In the genomic region with DNA sequence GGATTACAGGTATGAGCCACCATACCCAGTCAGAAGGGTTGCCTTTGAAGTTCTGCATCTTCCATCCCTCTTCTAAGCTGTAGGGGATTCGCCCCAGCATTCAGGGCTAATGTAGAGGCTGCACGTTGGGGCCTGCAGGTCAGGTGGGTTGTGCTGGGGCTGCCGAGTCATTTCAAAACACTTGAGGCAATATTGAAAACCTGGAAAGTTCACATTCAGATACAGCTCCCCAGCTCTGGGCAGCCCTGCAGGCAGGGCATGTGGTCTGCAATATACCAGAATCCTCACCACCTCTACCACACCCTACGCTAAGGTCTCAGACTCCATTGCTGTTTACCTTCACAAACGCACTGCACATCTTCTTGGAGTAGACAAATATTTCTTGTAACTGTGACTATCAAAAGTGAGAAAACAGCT, we compare ENCODE assay signal across 8 cellular contexts. TPM values are rescaled to one million over a fixed set of nuclear protein-coding genes. Genes with fewer than 3 reads are reported as not detected.
DNase-seq lines count a peak whose midpoint lies in the region; ATAC-seq and TF ChIP-seq lines count a peak whose summit lies in the region.

No MANE protein-coding gene starts in this region.

- H3K27ac ChIP-seq in MM.1S (ENCODE audit: low read length) (no peak overlapping the region), brain microvascular endothelial cell (no peak overlapping the region), spleen (peak overlapping the region in 1 of 8 donors; percentile 66)

- no peak for TF ChIP-seq POLR2A in spleen (IDR thresholded peaks at IDR 0.05)

- no peaks in the 10 kb centered on the region for H3K36me3 Mint-ChIP-seq in activated naive CD4-positive, alpha-beta T cell treated with anti-CD3 and anti-CD28 coated beads, Interleukin-2, amount 50 U/mL, for 24 hours
- H3K36me3 Mint-ChIP-seq in stimulated activated memory B cell treated with anti-CD40 and anti-IgM and Interleukin-4, amounts not matched to agents 10 μg/mL and 1 μg/mL and 100 μg/mL, for 72 hours = no peaks in the 10 kb centered on the region

- DNase-seq in activated naive CD4-positive, alpha-beta T cell treated with Interleukin-2 at 50 U/mL for 16 hours = no peak
- DNase-seq in MM.1S (no peak), brain microvascular endothelial cell (no peak), spleen (no peak), HuH-7 (ENCODE audit: low spot score) (no peak)

- H3K4me1 ChIP-seq in MM.1S (ENCODE audit: low read length) (peaks cover 13% of the 10 kb centered on the region), spleen (peaks cover 0 to 7% (median 2%) of the 10 kb centered on the region in 6 donors)

- no peaks in the 10 kb centered on the region for H3K36me3 ChIP-seq in MM.1S (replicated peaks; ENCODE audit: insufficient read depth, low read length)
- no peaks in the 10 kb centered on the region for H3K36me3 ChIP-seq in brain microvascular endothelial cell (replicated peaks)
- no peaks in the 10 kb centered on the region for H3K36me3 ChIP-seq in spleen

- no peaks in the 10 kb centered on the region for H3K9me3 Mint-ChIP-seq in activated naive CD4-positive, alpha-beta T cell treated with anti-CD3 and anti-CD28 coated beads, Interleukin-2, amount 50 U/mL, for 24 hours
- H3K9me3 Mint-ChIP-seq in stimulated activated memory B cell treated with anti-CD40 and anti-IgM and Interleukin-4, amounts not matched to agents 10 μg/mL and 1 μg/mL and 100 μg/mL, for 72 hours = no peaks in the 10 kb centered on the region

- peak overlapping the region; percentile 99 for H3K27ac Mint-ChIP-seq in activated naive CD4-positive, alpha-beta T cell treated with anti-CD3 and anti-CD28 coated beads, Interleukin-2, amount 50 U/mL, for 24 hours
- peak overlapping the region; percentile 80 for H3K27ac Mint-ChIP-seq in stimulated activated memory B cell treated with anti-CD40 and anti-IgM and Interleukin-4, amounts not matched to agents 10 μg/mL and 1 μg/mL and 100 μg/mL, for 72 hours

- H3K4me3 Mint-ChIP-seq in activated naive CD4-positive, alpha-beta T cell treated with anti-CD3 and anti-CD28 coated beads, Interleukin-2, amount 50 U/mL, for 24 hours = no peak overlapping the region
- H3K4me3 Mint-ChIP-seq in stimulated activated memory B cell treated with anti-CD40 and anti-IgM and Interleukin-4, amounts not matched to agents 10 μg/mL and 1 μg/mL and 100 μg/mL, for 72 hours = no peak overlapping the region

- H2AFZ ChIP-seq in MM.1S (ENCODE audit: low read length) = 0 out of 2 replicates have a peak overlapping the region, but pooled peaks have one; percentile 70

- H3K4me2 ChIP-seq in MM.1S (ENCODE audit: low read depth, low read length) = no peak overlapping the region

- peak; percentile 52 for ATAC-seq in HG02588 (IDR thresholded peaks at IDR 0.05; ENCODE audit: unreplicated experiment)
- ATAC-seq in stimulated activated memory B cell treated with anti-CD40 and anti-IgM and Interleukin-4, amounts not matched to agents 10 μg/mL and 1 μg/mL and 100 μg/mL, for 72 hours = peak; percentile 45

- H3F3A ChIP-seq in MM.1S (ENCODE audit: insufficient read depth, low read length) = peaks cover 12% of the 10 kb centered on the region; the same call in 1 of the 2 replicates

- no peaks in the 10 kb centered on the region for H3K9me2 ChIP-seq in MM.1S (replicated peaks; ENCODE audit: insufficient read depth, low read length)

- H3K79me2 ChIP-seq in MM.1S (ENCODE audit: low read length) = no peaks in the 10 kb centered on the region

- 57 to 79% (median 66%) methylated on average over 5 of the region's 5 CpGs for WGBS in spleen, 5 donors

- in situ Hi-C loops in brain microvascular endothelial cell (cut with HindIII; ENCODE audit: low pct_ligation_motif_present, low sequenced_read_pairs) = no loop called here

- TF ChIP-seq CTCF in MM.1S (IDR thresholded peaks at IDR 0.05; ENCODE audit: low read length) = no peak
- TF ChIP-seq CTCF in brain microvascular endothelial cell (IDR thresholded peaks at IDR 0.05; ENCODE audit: low read depth, low read length, missing control alignments) = no peak
- no peak for TF ChIP-seq CTCF in spleen (IDR thresholded peaks at IDR 0.05 in 8 of 11, conservative IDR thresholded peaks at IDR 0.05 in 3 of 11)

- H3K9me3 ChIP-seq in MM.1S (replicated peaks; ENCODE audit: insufficient read depth, low read length) (no peaks in the 10 kb centered on the region), spleen (no peaks in the 10 kb centered on the region)

- no peak overlapping the region for H3K9ac ChIP-seq in MM.1S (ENCODE audit: low read length)

- peaks cover 57% of the 10 kb centered on the region for H3K4me1 Mint-ChIP-seq in activated naive CD4-positive, alpha-beta T cell treated with anti-CD3 and anti-CD28 coated beads, Interleukin-2, amount 50 U/mL, for 24 hours
- peaks cover 26% of the 10 kb centered on the region for H3K4me1 Mint-ChIP-seq in stimulated activated memory B cell treated with anti-CD40 and anti-IgM and Interleukin-4, amounts not matched to agents 10 μg/mL and 1 μg/mL and 100 μg/mL, for 72 hours

- no peak overlapping the region for H3K4me3 ChIP-seq in MM.1S (ENCODE audit: low read length)
- no peak overlapping the region for H3K4me3 ChIP-seq in brain microvascular endothelial cell (ENCODE audit: low read depth, low read length)
- no peak overlapping the region for H3K4me3 ChIP-seq in spleen

- no peaks in the 10 kb centered on the region for H3K27me3 Mint-ChIP-seq in activated naive CD4-positive, alpha-beta T cell treated with anti-CD3 and anti-CD28 coated beads, Interleukin-2, amount 50 U/mL, for 24 hours
- H3K27me3 Mint-ChIP-seq in stimulated activated memory B cell treated with anti-CD40 and anti-IgM and Interleukin-4, amounts not matched to agents 10 μg/mL and 1 μg/mL and 100 μg/mL, for 72 hours = peaks cover 26% of the 10 kb centered on the region

- peaks cover 18% of the 10 kb centered on the region for H3K27me3 ChIP-seq in MM.1S (replicated peaks; ENCODE audit: insufficient read depth, low read length)
- no peaks in the 10 kb centered on the region for H3K27me3 ChIP-seq in brain microvascular endothelial cell (replicated peaks)
- peaks cover 0 to 26% (median 0%) of the 10 kb centered on the region in 7 donors for H3K27me3 ChIP-seq in spleen (replicated peaks in 1 of 7)

- no peaks in the 10 kb centered on the region for H4K20me1 ChIP-seq in MM.1S (ENCODE audit: insufficient read depth, low read length)

- intact Hi-C loops in spleen (cut with DNase I; ENCODE audit: low total_unique reads) = no loop called here

RNA-seq across cellular contexts. Expression of a gene that starts 24.6 kb away (rescaled TPM):
- 1 to 10 TPM; 2.3 to 4.8 (median 4.0) TPM for total RNA-seq in spleen
- 1 to 10 TPM; 3.5 to 4.0 (median 3.9) TPM for polyA plus RNA-seq in spleen
